In genomic region chr22:37696657-37697539, GRCh38 we compare ENCODE assay signal across 8 cellular contexts. TPM values are rescaled to one million over a fixed set of nuclear protein-coding genes. Genes with fewer than 3 reads are reported as not detected.
DNase-seq lines count a peak whose midpoint lies in the region; ATAC-seq and TF ChIP-seq lines count a peak whose summit lies in the region.

A gene with protein sequence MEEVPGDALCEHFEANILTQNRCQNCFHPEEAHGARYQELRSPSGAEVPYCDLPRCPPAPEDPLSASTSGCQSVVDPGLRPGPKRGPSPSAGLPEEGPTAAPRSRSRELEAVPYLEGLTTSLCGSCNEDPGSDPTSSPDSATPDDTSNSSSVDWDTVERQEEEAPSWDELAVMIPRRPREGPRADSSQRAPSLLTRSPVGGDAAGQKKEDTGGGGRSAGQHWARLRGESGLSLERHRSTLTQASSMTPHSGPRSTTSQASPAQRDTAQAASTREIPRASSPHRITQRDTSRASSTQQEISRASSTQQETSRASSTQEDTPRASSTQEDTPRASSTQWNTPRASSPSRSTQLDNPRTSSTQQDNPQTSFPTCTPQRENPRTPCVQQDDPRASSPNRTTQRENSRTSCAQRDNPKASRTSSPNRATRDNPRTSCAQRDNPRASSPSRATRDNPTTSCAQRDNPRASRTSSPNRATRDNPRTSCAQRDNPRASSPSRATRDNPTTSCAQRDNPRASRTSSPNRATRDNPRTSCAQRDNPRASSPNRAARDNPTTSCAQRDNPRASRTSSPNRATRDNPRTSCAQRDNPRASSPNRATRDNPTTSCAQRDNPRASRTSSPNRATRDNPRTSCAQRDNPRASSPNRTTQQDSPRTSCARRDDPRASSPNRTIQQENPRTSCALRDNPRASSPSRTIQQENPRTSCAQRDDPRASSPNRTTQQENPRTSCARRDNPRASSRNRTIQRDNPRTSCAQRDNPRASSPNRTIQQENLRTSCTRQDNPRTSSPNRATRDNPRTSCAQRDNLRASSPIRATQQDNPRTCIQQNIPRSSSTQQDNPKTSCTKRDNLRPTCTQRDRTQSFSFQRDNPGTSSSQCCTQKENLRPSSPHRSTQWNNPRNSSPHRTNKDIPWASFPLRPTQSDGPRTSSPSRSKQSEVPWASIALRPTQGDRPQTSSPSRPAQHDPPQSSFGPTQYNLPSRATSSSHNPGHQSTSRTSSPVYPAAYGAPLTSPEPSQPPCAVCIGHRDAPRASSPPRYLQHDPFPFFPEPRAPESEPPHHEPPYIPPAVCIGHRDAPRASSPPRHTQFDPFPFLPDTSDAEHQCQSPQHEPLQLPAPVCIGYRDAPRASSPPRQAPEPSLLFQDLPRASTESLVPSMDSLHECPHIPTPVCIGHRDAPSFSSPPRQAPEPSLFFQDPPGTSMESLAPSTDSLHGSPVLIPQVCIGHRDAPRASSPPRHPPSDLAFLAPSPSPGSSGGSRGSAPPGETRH (N-terminal part only) (plus strand): TSS chr22:37697048. CDS start chr22:37701366, 4,318 bp downstream.

- ATAC-seq in HG02571 (IDR thresholded peaks at IDR 0.05; ENCODE audit: unreplicated experiment) (peak; percentile 85), WTC11 (peak; percentile 98)

- H3K36me3 ChIP-seq in breast epithelium (no peaks in the 10 kb centered on the region), iPS-20b (ENCODE audit: insufficient read depth, low read depth, low read length) (peaks cover 36% of the 10 kb centered on the region), smooth muscle cell (ENCODE audit: low read depth) (no peaks in the 10 kb centered on the region)

- H3K9ac ChIP-seq in iPS-20b (ENCODE audit: low read depth, low read length) (peak within 1 kb of the TSS; percentile 87; the same call in 1 of the 2 replicates), smooth muscle cell (ENCODE audit: low read depth) (no peak within 1 kb of the TSS)

- peak; percentile 96 for DNase-seq in EL
- DNase-seq in NCI-H2029 treated with DMSO at 0.1 percent for 48 hours (lab: John Stamatoyannopoulos, UW) = peak; percentile 59
- DNase-seq in WTC11 (ENCODE audit: low spot score) = peak; percentile 99
- peak; percentile 83 to 89 for DNase-seq in breast epithelium (ENCODE audit: low spot score in 2 of 2)
- DNase-seq in smooth muscle cell (lab: John Stamatoyannopoulos, UW; ENCODE audit: unreplicated experiment) = peak; percentile 89
- DNase-seq in DMS114 treated with DMSO at 0.1 percent for 48 hours (lab: John Stamatoyannopoulos, UW; ENCODE audit: unreplicated experiment) = no peak

- 3% methylated on average over 35 of the region's 39 CpGs for WGBS in smooth muscle cell (ENCODE audit: low lambda C conversion rate)

- H3K27ac Mint-ChIP-seq in WTC11 = peak within 1 kb of the TSS; percentile 91

- H3K4me1 Mint-ChIP-seq in WTC11 = peaks cover 11% of the 10 kb centered on the region

- peaks cover 7% of the 10 kb centered on the region for H4K20me1 ChIP-seq in smooth muscle cell (ENCODE audit: low read depth)

- H3K27me3 ChIP-seq in breast epithelium (no peaks in the 10 kb centered on the region), iPS-20b (ENCODE audit: insufficient read depth, low read length) (no peaks in the 10 kb centered on the region), smooth muscle cell (ENCODE audit: low read depth) (no peaks in the 10 kb centered on the region)

- POLR2A ChIA-PET in WTC11 (lab: Charles Lee) = interaction anchor here (0.6 to 1.8 kb wide), 5 partner anchors 33 to 123 kb away, joined by 3 to 7 read pairs (median 4); partner anchors contain the start of genes GGA1 and PDXP

- TF ChIP-seq CTCF in WTC11 (IDR thresholded peaks at IDR 0.05) (no peak), breast epithelium (IDR thresholded peaks at IDR 0.05) (no peak), smooth muscle cell (IDR thresholded peaks at IDR 0.05; ENCODE audit: borderline replicate concordance, insufficient read depth, poor library complexity, severe bottlenecking) (peak; percentile 41)

- H3K27ac ChIP-seq in breast epithelium (no peak within 1 kb of the TSS), iPS-20b (ENCODE audit: low read length) (peak within 1 kb of the TSS; percentile 82), smooth muscle cell (ENCODE audit: low read depth) (no peak within 1 kb of the TSS)

- H3K4me1 ChIP-seq in breast epithelium (no peaks in the 10 kb centered on the region), iPS-20b (ENCODE audit: insufficient read depth, low read length) (peaks cover 5% of the 10 kb centered on the region; the same call in 1 of the 2 replicates), smooth muscle cell (ENCODE audit: low read depth) (no peaks in the 10 kb centered on the region)

- no peak for TF ChIP-seq POLR2A in breast epithelium (IDR thresholded peaks at IDR 0.05)

- H3K4me3 Mint-ChIP-seq in WTC11 = peak within 1 kb of the TSS; percentile 96

- H3K4me3 ChIP-seq in breast epithelium = peak within 1 kb of the TSS; percentile 10 to 51 (median 26)
- H3K4me3 ChIP-seq in iPS-20b (ENCODE audit: low read length) = peak within 1 kb of the TSS; percentile 91
- H3K4me3 ChIP-seq in smooth muscle cell = peak within 1 kb of the TSS; percentile 50

- H3F3A ChIP-seq in smooth muscle cell (ENCODE audit: low read depth) = no peaks in the 10 kb centered on the region

- no peak within 1 kb of the TSS for H2AFZ ChIP-seq in smooth muscle cell (ENCODE audit: low read depth)

- H3K4me2 ChIP-seq in smooth muscle cell = peak within 1 kb of the TSS; percentile 85

- no peaks in the 10 kb centered on the region for H3K27me3 Mint-ChIP-seq in WTC11 (ENCODE audit: low read depth)

- H3K79me2 ChIP-seq in smooth muscle cell (ENCODE audit: low read depth) = no peaks in the 10 kb centered on the region

- CTCF ChIA-PET in WTC11 (lab: Charles Lee) = interaction anchor here (0.6 to 4.2 kb wide), 22 partner anchors 11 to 224 kb away, joined by 3 to 29 read pairs (median 3); partner anchors contain the start of genes GGA1 and NOL12

- intact Hi-C loops in breast epithelium (cut with DNase I; ENCODE audit: low total_unique reads) = no loop called here

- H3K9me3 Mint-ChIP-seq in WTC11 = no peaks in the 10 kb centered on the region

- H3K36me3 Mint-ChIP-seq in WTC11 = peaks cover 35% of the 10 kb centered on the region

- H3K9me3 ChIP-seq in breast epithelium = no peaks in the 10 kb centered on the region
- no peaks in the 10 kb centered on the region for H3K9me3 ChIP-seq in iPS-20b (ENCODE audit: insufficient read depth, low read depth, low read length)
- no peaks in the 10 kb centered on the region for H3K9me3 ChIP-seq in smooth muscle cell (replicated peaks; ENCODE audit: low read depth)

TF ChIP-seq in WTC11, 78 proteins besides CTCF, POLR2A, EP300 and RAD21 (continues in another document):
- TF ChIP-seq ZNF281 (CRISPR knock-in tag; IDR thresholded peaks at IDR 0.05) = no peak
- no peak for TF ChIP-seq ATF3 (CRISPR knock-in tag; conservative IDR thresholded peaks at IDR 0.05)
- TF ChIP-seq FOXJ3 (CRISPR knock-in tag; IDR thresholded peaks at IDR 0.05; ENCODE audit: borderline replicate concordance) = no peak
- TF ChIP-seq NFYB (CRISPR knock-in tag; conservative IDR thresholded peaks at IDR 0.05; ENCODE audit: low read depth) = no peak
- peak; percentile 96 for TF ChIP-seq ZNF423 (CRISPR knock-in tag; IDR thresholded peaks at IDR 0.05)
- TF ChIP-seq RELA (CRISPR knock-in tag; IDR thresholded peaks at IDR 0.05; ENCODE audit: borderline replicate concordance) = no peak
- TF ChIP-seq SP1 (CRISPR knock-in tag; conservative IDR thresholded peaks at IDR 0.05) = peak; percentile 81
- TF ChIP-seq ZNF121 (CRISPR knock-in tag; IDR thresholded peaks at IDR 0.05) = no peak
- no peak for TF ChIP-seq EMX1 (CRISPR knock-in tag; IDR thresholded peaks at IDR 0.05)
- no peak for TF ChIP-seq MYBL2 (CRISPR knock-in tag; IDR thresholded peaks at IDR 0.05)
- no peak for TF ChIP-seq GRHL2 (CRISPR knock-in tag; IDR thresholded peaks at IDR 0.05; ENCODE audit: insufficient replicate concordance, severe bottlenecking)
- TF ChIP-seq, protein P1, sequence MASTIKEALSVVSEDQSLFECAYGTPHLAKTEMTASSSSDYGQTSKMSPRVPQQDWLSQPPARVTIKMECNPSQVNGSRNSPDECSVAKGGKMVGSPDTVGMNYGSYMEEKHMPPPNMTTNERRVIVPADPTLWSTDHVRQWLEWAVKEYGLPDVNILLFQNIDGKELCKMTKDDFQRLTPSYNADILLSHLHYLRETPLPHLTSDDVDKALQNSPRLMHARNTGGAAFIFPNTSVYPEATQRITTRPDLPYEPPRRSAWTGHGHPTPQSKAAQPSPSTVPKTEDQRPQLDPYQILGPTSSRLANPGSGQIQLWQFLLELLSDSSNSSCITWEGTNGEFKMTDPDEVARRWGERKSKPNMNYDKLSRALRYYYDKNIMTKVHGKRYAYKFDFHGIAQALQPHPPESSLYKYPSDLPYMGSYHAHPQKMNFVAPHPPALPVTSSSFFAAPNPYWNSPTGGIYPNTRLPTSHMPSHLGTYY (CRISPR knock-in tag; IDR thresholded peaks at IDR 0.05) = no peak

RNA-seq across cellular contexts. Expression of the gene that starts here (rescaled TPM):
- total RNA-seq in WTC11 (2021) (54.0 to 58.9 TPM (median 56.8 TPM) in 3 replicates), breast epithelium (10 to 100 TPM; 78.3 to 95.0 (median 88.3) TPM), smooth muscle cell (39.8 and 44.6 TPM in 2 replicates)
- polyA plus RNA-seq in smooth muscle cell = 95.8 and 100 TPM in 2 replicates

Comparison
In these comparisons a context has a peak if more than half of its experiments do, and no peak if none do; other contexts are left out.
1. H3K4me3 ChIP-seq: peak in every context shown above with its lines; median percentile 91 in iPS-20b; 50 in smooth muscle cell; 26 in breast epithelium.